In genomic region chr2:158174495-158174894, GRCh38 we compare ENCODE assay signal across 23 cellular contexts.
"Had no signal": no experiment of that assay in that cellular context is flagged by ENCODE, and none has a peak within 500 bp of the region (broad histone marks: within the 10 kb centered on the region; RNA-seq: fewer than 3 reads in every experiment).

No MANE protein-coding gene starts in this region.

- H3K27me3 ChIP-seq: brain microvascular endothelial cell, cardiac muscle cell had no signal

- ATAC-seq: activated CD4-positive, alpha-beta T cell treated with anti-CD3 and anti-CD28 coated beads for 36 hours; T-cell had no signal

- H3K27ac ChIP-seq: brain microvascular endothelial cell, cardiac muscle cell, SK-N-MC, VCaP had no signal

- DNase-seq: activated CD4-positive, alpha-beta memory T cell treated with anti-CD3 and anti-CD28 coated beads, Interleukin-2, amount 10 ng/mL, durations not matched to agents 7 days and 5 days; activated CD4-positive, alpha-beta T cell treated with anti-CD3 and anti-CD28 coated beads for 36 hours; activated CD4-positive, alpha-beta T cell treated with anti-CD3 and anti-CD28 coated beads, Interleukin-2, amount 50 U/mL, for 1 hour; activated gamma-delta T cell treated with Interleukin-2 at 50 U/mL for 16 hours; activated naive CD4-positive, alpha-beta T cell treated with anti-CD3 and anti-CD28 coated beads, Interleukin-2, amount 10 ng/mL, durations not matched to agents 7 days and 5 days; activated naive CD8-positive, alpha-beta T cell treated with anti-CD3 and anti-CD28 coated beads for 36 hours; activated T-cell treated with anti-CD3 and anti-CD28 coated beads for 4 hours; activated T-cell treated with anti-CD3 and anti-CD28 coated beads, Interleukin-2, amount 50 U/mL, for 48 hours; brain microvascular endothelial cell; cerebellar nuclear complex; KG1; NCI-H1105 treated with DMSO at 0.1 percent for 48 hours; NCI-H1436 treated with DMSO at 0.1 percent for 48 hours; NCI-H187 treated with DMSO at 0.1 percent for 48 hours; NCI-H2081 treated with DMSO at 0.1 percent for 48 hours; NCI-H446; NCI-H524 treated with DMSO at 0.1 percent for 48 hours; NCI-H774; T-cell; T1000 had no signal

- H3K4me3 ChIP-seq: cardiac muscle cell, SK-N-MC had no signal

- H3K36me3 ChIP-seq: brain microvascular endothelial cell, cardiac muscle cell had no signal
